ENCODE assay signal across 25 cellular contexts in the genomic region with DNA sequence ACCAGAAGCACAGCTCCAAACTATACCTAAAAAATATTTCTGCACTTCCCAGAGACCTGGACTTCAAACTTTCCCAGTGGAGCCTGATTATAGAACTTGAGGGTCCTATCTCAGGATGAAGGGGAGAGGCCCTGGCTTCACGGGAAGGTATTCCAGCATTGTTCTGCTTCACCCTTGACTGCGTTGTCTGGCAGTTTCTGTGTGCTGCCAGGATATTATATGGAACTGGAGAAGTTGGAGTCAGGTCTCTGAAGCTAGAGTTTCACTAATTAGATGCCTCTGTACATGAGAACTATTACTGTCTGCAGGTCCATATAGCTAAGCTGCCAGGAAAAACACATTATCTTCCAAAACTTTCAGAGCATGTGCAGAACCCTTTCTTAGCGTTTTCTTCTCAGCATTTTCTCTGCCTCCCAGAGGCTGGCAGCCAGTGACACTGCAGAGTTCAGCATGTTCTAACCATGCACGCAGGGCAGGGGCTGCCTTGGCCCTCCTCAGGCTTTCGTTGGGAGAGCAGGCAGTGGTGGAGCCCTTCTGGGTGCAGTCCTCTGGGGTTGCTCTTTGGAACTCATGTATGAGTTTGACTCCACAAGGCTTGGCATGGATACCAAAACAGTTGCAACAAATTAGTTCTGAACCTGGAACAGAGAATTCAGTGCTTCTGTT.
DNase-seq lines count a peak whose midpoint lies in the region; ATAC-seq and TF ChIP-seq lines count a peak whose summit lies in the region.
"Had no signal": no experiment of that assay in that cellular context is flagged by ENCODE, and none has a peak within 500 bp of the region (broad histone marks: within the 10 kb centered on the region; RNA-seq: fewer than 3 reads in every experiment).

No MANE protein-coding gene starts in this region.

- H3K4me1 ChIP-seq in endodermal cell (ENCODE audit: control insufficient read depth, insufficient read depth, low read length) (no peaks in the 10 kb centered on the region), vagina (peaks cover 17% of the 10 kb centered on the region)

- H3K9me3 ChIP-seq in endodermal cell (ENCODE audit: control insufficient read depth, low read length) (no peaks in the 10 kb centered on the region), vagina (no peaks in the 10 kb centered on the region)
- H3K9me3 ChIP-seq: heart right ventricle, tibial nerve had no signal

- DNase-seq in WTC11 (ENCODE audit: low spot score) (no peak), endodermal cell (peak; percentile 51), left kidney (ENCODE audit: low read depth, low spot score) (peak; percentile 75), vagina (ENCODE audit: extremely low spot score in 2 of 2) (no peak), NCI-H187 treated with DMSO at 0.1 percent for 48 hours (lab: John Stamatoyannopoulos, UW) (no peak), NCI-H1930 (lab: John Stamatoyannopoulos, UW) (no peak)
- DNase-seq: activated CD4-positive, alpha-beta T cell treated with anti-CD3 and anti-CD28 coated beads, Interleukin-2, amount 50 U/mL, for 48 hours; activated gamma-delta T cell treated with Interleukin-2 at 50 U/mL for 16 hours; amniotic stem cell; cerebellar nuclear complex; DND-41; effector memory CD8-positive, alpha-beta T cell; GM23248; heart right ventricle; NCI-H187; NCI-H345; occipital lobe; PC-3; stimulated activated CD4-positive, alpha-beta T cell treated with anti-CD3 and anti-CD28 coated beads, Interleukin-1b, Interleukin-23, amount 100 ng/mL, for 48 hours; stimulated activated naive B cell treated with anti-CD40 and anti-IgM and Interleukin-4, amounts not matched to agents 10 μg/mL and 1 μg/mL and 100 μg/mL, for 72 hours; T-helper 2 cell; WERI-Rb-1 had no signal

- WGBS in endodermal cell (ENCODE audit: insufficient coverage in 1 of 2, insufficient read length in 1 of 2), 2 experiments = 80 to 94% methylated on average over 4 to 5 of the region's 5 CpGs

- H3K4me3 ChIP-seq in endodermal cell (ENCODE audit: low read length) (no peak overlapping the region), vagina (no peak overlapping the region)
- H3K4me3 ChIP-seq: GM23248, heart right ventricle, tibial nerve had no signal

- peaks cover 4% of the 10 kb centered on the region; the same call in 1 of the 2 replicates for H3K4me1 Mint-ChIP-seq in WTC11
- H3K4me1 Mint-ChIP-seq in endodermal cell = peaks cover 7% of the 10 kb centered on the region

- no peak overlapping the region for H3K9ac ChIP-seq in endodermal cell (ENCODE audit: extremely low read depth, low read length, poor library complexity, severe bottlenecking)
- H3K9ac ChIP-seq: GM23248 had no signal

- H3K27ac Mint-ChIP-seq in WTC11 (no peak overlapping the region), endodermal cell (no peak overlapping the region)
- H3K27ac Mint-ChIP-seq: B cell; effector memory CD8-positive, alpha-beta T cell; stimulated activated naive B cell treated with anti-CD40 and anti-IgM and Interleukin-4, amounts not matched to agents 10 μg/mL and 1 μg/mL and 100 μg/mL, for 72 hours had no signal

- no peaks in the 10 kb centered on the region for H3K9me3 Mint-ChIP-seq in WTC11
- H3K9me3 Mint-ChIP-seq in endodermal cell = no peaks in the 10 kb centered on the region
- H3K9me3 Mint-ChIP-seq: effector memory CD8-positive, alpha-beta T cell; stimulated activated naive B cell treated with anti-CD40 and anti-IgM and Interleukin-4, amounts not matched to agents 10 μg/mL and 1 μg/mL and 100 μg/mL, for 72 hours had no signal

- intact Hi-C loops in vagina (cut with DNase I) = no loop called here

- H3K27me3 Mint-ChIP-seq in WTC11 (ENCODE audit: low read depth) (no peaks in the 10 kb centered on the region), endodermal cell (ENCODE audit: insufficient read depth) (no peaks in the 10 kb centered on the region)
- H3K27me3 Mint-ChIP-seq: B cell; stimulated activated naive B cell treated with anti-CD40 and anti-IgM and Interleukin-4, amounts not matched to agents 10 μg/mL and 1 μg/mL and 100 μg/mL, for 72 hours had no signal

- CTCF ChIA-PET in WTC11 (lab: Charles Lee) = interaction anchor here (0.7 kb wide), 1 partner anchor 20 kb away, joined by 5 read pairs; no protein-coding TSS in a partner anchor

- H3K4me3 Mint-ChIP-seq in WTC11 (no peak overlapping the region), endodermal cell (no peak overlapping the region)
- H3K4me3 Mint-ChIP-seq: B cell; effector memory CD8-positive, alpha-beta T cell; stimulated activated naive B cell treated with anti-CD40 and anti-IgM and Interleukin-4, amounts not matched to agents 10 μg/mL and 1 μg/mL and 100 μg/mL, for 72 hours had no signal

- no peak overlapping the region for H3K27ac ChIP-seq in endodermal cell (ENCODE audit: low read depth, low read length)
- peak overlapping the region; percentile 7 for H3K27ac ChIP-seq in vagina
- H3K27ac ChIP-seq: GM23248, heart right ventricle, WERI-Rb-1 had no signal

- no peak for TF ChIP-seq POLR2A in vagina (IDR thresholded peaks at IDR 0.05)

- no peaks in the 10 kb centered on the region for H3K27me3 ChIP-seq in endodermal cell (ENCODE audit: control insufficient read depth, insufficient read depth, low read length, poor library complexity, severe bottlenecking)
- H3K27me3 ChIP-seq in vagina = no peaks in the 10 kb centered on the region
- H3K27me3 ChIP-seq: heart right ventricle, tibial nerve had no signal

- ATAC-seq in WTC11 (peak; percentile 39; the same call in 1 of the 2 replicates), HG03571 (IDR thresholded peaks at IDR 0.05; ENCODE audit: unreplicated experiment) (no peak)
- ATAC-seq: effector memory CD8-positive, alpha-beta T cell; PC-3; stimulated activated naive B cell treated with anti-CD40 and anti-IgM and Interleukin-4, amounts not matched to agents 10 μg/mL and 1 μg/mL and 100 μg/mL, for 72 hours had no signal

- TF ChIP-seq CTCF in WTC11 (IDR thresholded peaks at IDR 0.05) (no peak), endodermal cell (conservative IDR thresholded peaks at IDR 0.05) (peak; percentile 20), vagina (IDR thresholded peaks at IDR 0.05) (no peak)

- POLR2A ChIA-PET in WTC11 (lab: Charles Lee) = no interaction called here

- H3K36me3 ChIP-seq in endodermal cell (ENCODE audit: control insufficient read depth, insufficient read depth, low read length) (peaks cover 100% of the 10 kb centered on the region), vagina (peaks cover 0 to 47% of the 10 kb centered on the region in 2 donors)

- peaks cover 45% of the 10 kb centered on the region for H3K36me3 Mint-ChIP-seq in WTC11
- peaks cover 73% of the 10 kb centered on the region for H3K36me3 Mint-ChIP-seq in endodermal cell (ENCODE audit: low read depth)
- H3K36me3 Mint-ChIP-seq: stimulated activated naive B cell treated with anti-CD40 and anti-IgM and Interleukin-4, amounts not matched to agents 10 μg/mL and 1 μg/mL and 100 μg/mL, for 72 hours had no signal

TF ChIP-seq in WTC11, 78 proteins besides CTCF, POLR2A, EP300 and RAD21 (continues in another document):
- TF ChIP-seq MYBL2 (CRISPR knock-in tag; IDR thresholded peaks at IDR 0.05) (no peak), ZNF423 (CRISPR knock-in tag; IDR thresholded peaks at IDR 0.05) (no peak), GTF2I (CRISPR knock-in tag; conservative IDR thresholded peaks at IDR 0.05) (no peak), NFE2L1 (CRISPR knock-in tag; IDR thresholded peaks at IDR 0.05) (no peak), NFATC4 (CRISPR knock-in tag; IDR thresholded peaks at IDR 0.05) (no peak), CDX4 (CRISPR knock-in tag; IDR thresholded peaks at IDR 0.05; ENCODE audit: borderline replicate concordance) (no peak), ZNF263 (CRISPR knock-in tag; IDR thresholded peaks at IDR 0.05; ENCODE audit: low read depth) (no peak), ZNF281 (CRISPR knock-in tag; IDR thresholded peaks at IDR 0.05) (no peak)
- TF ChIP-seq, protein P1, sequence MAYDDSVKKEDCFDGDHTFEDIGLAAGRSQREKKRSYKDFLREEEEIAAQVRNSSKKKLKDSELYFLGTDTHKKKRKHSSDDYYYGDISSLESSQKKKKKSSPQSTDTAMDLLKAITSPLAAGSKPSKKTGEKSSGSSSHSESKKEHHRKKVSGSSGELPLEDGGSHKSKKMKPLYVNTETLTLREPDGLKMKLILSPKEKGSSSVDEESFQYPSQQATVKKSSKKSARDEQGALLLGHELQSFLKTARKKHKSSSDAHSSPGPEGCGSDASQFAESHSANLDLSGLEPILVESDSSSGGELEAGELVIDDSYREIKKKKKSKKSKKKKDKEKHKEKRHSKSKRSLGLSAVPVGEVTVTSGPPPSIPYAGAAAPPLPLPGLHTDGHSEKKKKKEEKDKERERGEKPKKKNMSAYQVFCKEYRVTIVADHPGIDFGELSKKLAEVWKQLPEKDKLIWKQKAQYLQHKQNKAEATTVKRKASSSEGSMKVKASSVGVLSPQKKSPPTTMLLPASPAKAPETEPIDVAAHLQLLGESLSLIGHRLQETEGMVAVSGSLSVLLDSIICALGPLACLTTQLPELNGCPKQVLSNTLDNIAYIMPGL (CRISPR knock-in tag; IDR thresholded peaks at IDR 0.05) = no peak

Comparison
In these comparisons a context has a peak if more than half of its experiments do, and no peak if none do; other contexts are left out.
1. DNase-seq: peak in endodermal cell (single experiment) and left kidney (single experiment); none in WTC11 (single experiment), vagina (0 of 2), NCI-H187 treated with DMSO at 0.1 percent for 48 hours (single experiment) and NCI-H1930 (0 of 2).